ENCODE assay signal across 18 cellular contexts in the genomic region with DNA sequence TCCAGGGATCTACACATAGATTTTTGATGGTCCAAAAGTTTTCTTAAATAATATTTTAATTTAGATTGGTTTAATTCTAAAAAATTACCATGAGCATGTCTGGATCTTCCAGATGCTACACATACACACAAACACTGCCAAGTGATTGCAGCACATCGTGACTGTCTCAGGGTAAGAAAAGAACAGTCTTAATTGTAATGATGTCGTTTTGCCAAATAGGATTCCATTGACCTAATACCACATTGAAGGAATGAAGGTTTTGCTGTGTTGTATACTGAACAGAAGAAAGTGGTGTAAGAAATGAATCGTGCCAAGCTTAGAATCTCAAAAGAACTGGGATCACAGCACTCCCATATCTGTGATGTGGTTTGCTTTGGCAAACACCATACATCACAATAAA.
DNase-seq lines count a peak whose midpoint lies in the region; ATAC-seq and TF ChIP-seq lines count a peak whose summit lies in the region.
"Had no signal": no experiment of that assay in that cellular context is flagged by ENCODE, and none has a peak within 500 bp of the region (broad histone marks: within the 10 kb centered on the region; RNA-seq: fewer than 3 reads in every experiment).

No MANE protein-coding gene starts in this region.

- peak; percentile 63 for DNase-seq in EH (ENCODE audit: low read depth)
- DNase-seq in M059J (ENCODE audit: low read depth), result peak; percentile 8
- DNase-seq in fibroblast of the aortic adventitia (ENCODE audit: low read depth), result peak; percentile 63
- no peak for DNase-seq in C1 segment of cervical spinal cord (lab: John Stamatoyannopoulos, UW)
- no peak for DNase-seq in DMS53 (lab: John Stamatoyannopoulos, UW)
- DNase-seq: ACHN; Caco-2; CD4-positive, alpha-beta T cell; DMS153; DMS79 treated with DMSO at 0.1 percent for 48 hours; EL; GOT3; H7; HFFc6; IMR-90 had no signal

- no peak overlapping the region for H3K4me3 ChIP-seq in fibroblast of the aortic adventitia (ENCODE audit: low read depth, low read length)
- H3K4me3 ChIP-seq: K562 had no signal

- no peak for ATAC-seq in HG02973 (IDR thresholded peaks at IDR 0.05; ENCODE audit: unreplicated experiment)
- ATAC-seq: HCT116, K562 had no signal

- TF ChIP-seq CTCF in fibroblast of the aortic adventitia (IDR thresholded peaks at IDR 0.05; ENCODE audit: insufficient read depth, low read length), result no peak

Comparison
In these comparisons a context has a peak if more than half of its experiments do, and no peak if none do; other contexts are left out.
1. DNase-seq: peak in EH (single experiment), M059J (single experiment) and fibroblast of the aortic adventitia (single experiment); none in C1 segment of cervical spinal cord (0 of 14) and DMS53 (single experiment).